In the genomic region with DNA sequence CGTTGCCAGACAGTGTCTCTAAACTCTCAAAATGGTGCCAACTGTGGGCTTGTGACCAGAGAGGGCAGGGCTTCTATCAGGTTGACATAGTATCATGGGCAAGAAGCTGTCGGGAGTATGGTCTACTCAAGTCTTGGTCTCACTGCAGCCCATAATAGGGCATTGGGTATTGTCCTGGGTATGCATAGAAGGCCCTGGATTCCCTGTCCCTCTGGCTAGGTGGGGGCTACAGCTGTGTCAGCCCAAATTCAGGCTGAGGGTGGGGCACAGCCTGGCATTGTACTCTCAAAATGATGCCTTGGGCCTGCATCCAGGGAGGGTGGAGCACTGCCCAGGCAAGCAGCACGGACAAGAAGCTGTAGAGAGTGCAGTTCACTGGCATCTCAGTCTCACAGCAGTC, we compare ENCODE assay signal across 25 cellular contexts.
"Had no signal": no experiment of that assay in that cellular context is flagged by ENCODE, and none has a peak within 500 bp of the region (broad histone marks: within the 10 kb centered on the region; RNA-seq: fewer than 3 reads in every experiment).

No MANE protein-coding gene starts in this region.

- DNase-seq: activated CD4-positive, alpha-beta memory T cell treated with anti-CD3 and anti-CD28 coated beads, Interleukin-2, amount 10 ng/mL, durations not matched to agents 7 days and 5 days; activated CD4-positive, alpha-beta T cell treated with anti-CD3 and anti-CD28 coated beads for 36 hours; activated CD4-positive, alpha-beta T cell treated with anti-CD3 and anti-CD28 coated beads, Interleukin-2, amount 10 ng/mL, durations not matched to agents 24 days and 14 days; activated CD4-positive, CD25-positive, alpha-beta regulatory T cell; activated CD4-positive, CD25-positive, alpha-beta regulatory T cell treated with anti-CD3 and anti-CD28 coated beads, Interleukin-2, amount 50 U/mL, for 72 hours; activated CD8-positive, alpha-beta memory T cell treated with anti-CD3 and anti-CD28 coated beads, Interleukin-2, amount 50 U/mL, for 48 hours; activated gamma-delta T cell; activated naive CD4-positive, alpha-beta T cell; activated naive CD4-positive, alpha-beta T cell treated with anti-CD3 and anti-CD28 coated beads, Interleukin-2, amount 10 ng/mL, durations not matched to agents 7 days and 5 days; activated T-cell treated with anti-CD3 and anti-CD28 coated beads for 4 hours; activated T-cell treated with anti-CD3 and anti-CD28 coated beads, Interleukin-2, amount 50 U/mL, for 24 hours; activated T-cell treated with anti-CD3 and anti-CD28 coated beads, Interleukin-2, amount 50 U/mL, for 72 hours; adrenal gland; amygdala; aorta; body of pancreas; caudate nucleus; cerebellar nuclear complex; colonic mucosa; effector memory CD4-positive, alpha-beta T cell; endodermal cell; foreskin fibroblast; T-helper 2 cell had no signal

- H3K4me1 Mint-ChIP-seq: activated CD4-positive, alpha-beta memory T cell treated with anti-CD3 and anti-CD28 coated beads, Interleukin-2, amount 10 ng/mL, durations not matched to agents 7 days and 5 days; activated CD4-positive, alpha-beta T cell treated with anti-CD3 and anti-CD28 coated beads for 36 hours; activated CD4-positive, alpha-beta T cell treated with anti-CD3 and anti-CD28 coated beads, Interleukin-2, amount 10 ng/mL, durations not matched to agents 24 days and 14 days; activated naive CD4-positive, alpha-beta T cell treated with anti-CD3 and anti-CD28 coated beads, Interleukin-2, amount 10 ng/mL, durations not matched to agents 7 days and 5 days; endodermal cell had no signal

- H3K9me3 Mint-ChIP-seq: activated CD4-positive, alpha-beta memory T cell treated with anti-CD3 and anti-CD28 coated beads, Interleukin-2, amount 10 ng/mL, durations not matched to agents 7 days and 5 days; activated CD4-positive, alpha-beta T cell treated with anti-CD3 and anti-CD28 coated beads, Interleukin-2, amount 10 ng/mL, durations not matched to agents 24 days and 14 days; activated naive CD4-positive, alpha-beta T cell treated with anti-CD3 and anti-CD28 coated beads, Interleukin-2, amount 10 ng/mL, durations not matched to agents 7 days and 5 days; activated naive CD4-positive, alpha-beta T cell treated with anti-CD3 and anti-CD28 coated beads, Interleukin-2, amount 50 U/mL, for 72 hours; activated T-cell treated with anti-CD3 and anti-CD28 coated beads, Interleukin-2, amount 50 U/mL, for 24 hours; activated T-cell treated with anti-CD3 and anti-CD28 coated beads, Interleukin-2, amount 50 U/mL, for 72 hours; endodermal cell had no signal

- H3K36me3 ChIP-seq: adrenal gland, colonic mucosa had no signal

- H3K9me3 ChIP-seq: adrenal gland, body of pancreas, colonic mucosa had no signal

- H3K4me3 Mint-ChIP-seq: activated CD4-positive, alpha-beta memory T cell treated with anti-CD3 and anti-CD28 coated beads, Interleukin-2, amount 10 ng/mL, durations not matched to agents 7 days and 5 days; activated CD4-positive, alpha-beta T cell treated with anti-CD3 and anti-CD28 coated beads for 36 hours; activated CD4-positive, alpha-beta T cell treated with anti-CD3 and anti-CD28 coated beads, Interleukin-2, amount 10 ng/mL, durations not matched to agents 24 days and 14 days; activated naive CD4-positive, alpha-beta T cell treated with anti-CD3 and anti-CD28 coated beads, Interleukin-2, amount 10 ng/mL, durations not matched to agents 7 days and 5 days; activated T-cell treated with anti-CD3 and anti-CD28 coated beads, Interleukin-2, amount 50 U/mL, for 24 hours; activated T-cell treated with anti-CD3 and anti-CD28 coated beads, Interleukin-2, amount 50 U/mL, for 72 hours; endodermal cell had no signal

- H3K27me3 Mint-ChIP-seq: activated CD4-positive, alpha-beta memory T cell treated with anti-CD3 and anti-CD28 coated beads, Interleukin-2, amount 10 ng/mL, durations not matched to agents 7 days and 5 days; activated CD4-positive, alpha-beta T cell treated with anti-CD3 and anti-CD28 coated beads, Interleukin-2, amount 10 ng/mL, durations not matched to agents 24 days and 14 days had no signal

- H3K27ac ChIP-seq: adrenal gland, body of pancreas, colonic mucosa had no signal

- H3K27ac Mint-ChIP-seq: activated CD4-positive, alpha-beta memory T cell treated with anti-CD3 and anti-CD28 coated beads, Interleukin-2, amount 10 ng/mL, durations not matched to agents 7 days and 5 days; activated CD4-positive, alpha-beta T cell treated with anti-CD3 and anti-CD28 coated beads for 36 hours; activated CD4-positive, alpha-beta T cell treated with anti-CD3 and anti-CD28 coated beads, Interleukin-2, amount 10 ng/mL, durations not matched to agents 24 days and 14 days; activated naive CD4-positive, alpha-beta T cell treated with anti-CD3 and anti-CD28 coated beads, Interleukin-2, amount 10 ng/mL, durations not matched to agents 7 days and 5 days; activated naive CD4-positive, alpha-beta T cell treated with anti-CD3 and anti-CD28 coated beads, Interleukin-2, amount 50 U/mL, for 72 hours; activated T-cell treated with anti-CD3 and anti-CD28 coated beads, Interleukin-2, amount 50 U/mL, for 24 hours; activated T-cell treated with anti-CD3 and anti-CD28 coated beads, Interleukin-2, amount 50 U/mL, for 72 hours; endodermal cell had no signal

- ATAC-seq: activated CD4-positive, alpha-beta T cell treated with anti-CD3 and anti-CD28 coated beads for 36 hours; activated naive CD4-positive, alpha-beta T cell treated with anti-CD3 and anti-CD28 coated beads, Interleukin-2, amount 50 U/mL, for 72 hours; activated T-cell treated with anti-CD3 and anti-CD28 coated beads, Interleukin-2, amount 50 U/mL, for 72 hours; body of pancreas; esophagus mucosa had no signal

- H3K36me3 Mint-ChIP-seq: activated naive CD4-positive, alpha-beta T cell treated with anti-CD3 and anti-CD28 coated beads, Interleukin-2, amount 10 ng/mL, durations not matched to agents 7 days and 5 days; activated naive CD4-positive, alpha-beta T cell treated with anti-CD3 and anti-CD28 coated beads, Interleukin-2, amount 50 U/mL, for 72 hours had no signal

- H3K4me3 ChIP-seq: adrenal gland, body of pancreas, colonic mucosa had no signal

- H3K4me1 ChIP-seq: adrenal gland, body of pancreas, colonic mucosa had no signal

- H3K27me3 ChIP-seq: adrenal gland, body of pancreas, colonic mucosa had no signal
